Comparison of ENCODE assay signal across 8 cellular contexts in the genomic region with DNA sequence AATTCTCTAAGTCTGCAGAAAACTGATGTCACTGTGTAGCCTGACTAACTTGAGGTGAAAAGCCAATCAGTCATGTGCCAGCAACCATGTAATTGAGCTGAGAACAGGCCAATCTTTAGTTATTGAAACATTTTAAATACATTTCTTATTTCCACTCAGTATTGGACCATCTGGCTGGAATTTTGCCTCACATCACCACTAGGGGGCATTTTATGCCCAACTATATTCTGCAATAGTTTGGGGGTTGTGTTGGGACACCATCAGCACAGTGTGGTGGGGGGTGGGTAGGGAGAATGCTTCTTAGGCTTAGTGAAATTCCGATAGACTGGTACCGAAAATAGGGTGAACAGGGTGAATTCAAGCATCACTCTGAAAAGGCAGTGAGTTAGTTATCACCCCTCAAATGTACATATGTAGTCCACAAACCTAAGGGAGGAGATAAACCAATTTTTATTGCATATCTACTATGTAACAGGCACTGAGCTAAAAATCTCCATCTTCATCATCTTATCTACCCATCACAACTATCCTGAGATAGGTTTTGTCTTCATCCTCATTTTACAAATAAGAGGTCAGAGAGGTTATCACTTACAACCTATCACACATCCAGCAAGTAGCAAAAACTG. TPM values are rescaled to one million over a fixed set of nuclear protein-coding genes. Genes with fewer than 3 reads are reported as not detected.
DNase-seq lines count a peak whose midpoint lies in the region; ATAC-seq and TF ChIP-seq lines count a peak whose summit lies in the region.

No MANE protein-coding gene starts in this region.

- no peak overlapping the region for H3K9ac ChIP-seq in mesenchymal stem cell (ENCODE audit: low read length)

- H3K23ac ChIP-seq in mesenchymal stem cell (ENCODE audit: low read length in 2 of 2), result no peak overlapping the region

- H3K4me3 ChIP-seq in astrocyte of the cerebellum (ENCODE audit: low read depth, low read length) (no peak overlapping the region), mesenchymal stem cell (ENCODE audit: insufficient read depth in 1 of 2, low read depth in 1 of 2, low read length in 2 of 2) (no peak overlapping the region)

- no peak overlapping the region for H3K18ac ChIP-seq in mesenchymal stem cell (ENCODE audit: low read depth in 1 of 2, low read length in 2 of 2)

- 73% methylated on average over 2 of the region's 2 CpGs for WGBS in mesenchymal stem cell

- H2BK15ac ChIP-seq in mesenchymal stem cell (ENCODE audit: low read depth, poor library complexity, severe bottlenecking), result no peak overlapping the region

- H3K4ac ChIP-seq in mesenchymal stem cell (ENCODE audit: low read depth in 1 of 2, low read length in 2 of 2), result no peak overlapping the region

- DNase-seq in NCI-H146 (lab: John Stamatoyannopoulos, UW) (peak; percentile 1), NCI-H146 treated with DMSO at 0.1 percent for 48 hours (lab: John Stamatoyannopoulos, UW; ENCODE audit: unreplicated experiment) (no peak), KBM-7 (peak; percentile 21), astrocyte of the cerebellum (ENCODE audit: low read depth) (no peak), mesenchymal stem cell (peak; percentile 9), NCI-H774 (lab: John Stamatoyannopoulos, UW) (no peak)
- no peak for DNase-seq in activated CD8-positive, alpha-beta memory T cell treated with anti-CD3 and anti-CD28 coated beads for 24 hours

- H2BK120ac ChIP-seq in mesenchymal stem cell (ENCODE audit: low read depth, low read length), result no peak overlapping the region

- no peak overlapping the region for H4K91ac ChIP-seq in mesenchymal stem cell (ENCODE audit: low read length)

- H2AFZ ChIP-seq in mesenchymal stem cell (ENCODE audit: low read depth, low read length), result no peak overlapping the region

- H3K27ac ChIP-seq in mesenchymal stem cell (ENCODE audit: low read length, poor library complexity, severe bottlenecking), result no peak overlapping the region

- no peak overlapping the region for H2BK5ac ChIP-seq in mesenchymal stem cell (ENCODE audit: low read depth, low read length, poor library complexity, severe bottlenecking)

- H3K4me1 ChIP-seq in mesenchymal stem cell (ENCODE audit: control insufficient read depth, insufficient read depth, low read depth, low read length), result no peaks in the 10 kb centered on the region

- H3K9me3 ChIP-seq in mesenchymal stem cell (ENCODE audit: control insufficient read depth, low read length), result no peaks in the 10 kb centered on the region

- H3K36me3 ChIP-seq in mesenchymal stem cell (ENCODE audit: control insufficient read depth in 1 of 2, insufficient read depth in 2 of 2, low read depth in 1 of 2, low read length in 2 of 2), result no peaks in the 10 kb centered on the region

- no peak overlapping the region for H3K4me2 ChIP-seq in mesenchymal stem cell (ENCODE audit: low read length, poor library complexity, severe bottlenecking)

- no peak overlapping the region for H2AK5ac ChIP-seq in mesenchymal stem cell (ENCODE audit: low read length, severe bottlenecking)

- TF ChIP-seq CTCF in astrocyte of the cerebellum (IDR thresholded peaks at IDR 0.05; ENCODE audit: low read depth, low read length, missing control alignments), result peak; percentile 67

- peaks cover 0 to 4% of the 10 kb centered on the region in 2 experiments for H3K27me3 ChIP-seq in mesenchymal stem cell (ENCODE audit: control insufficient read depth in 1 of 2, insufficient read depth in 1 of 2, low read length in 2 of 2)

- H4K8ac ChIP-seq in mesenchymal stem cell (ENCODE audit: low read length), result no peak overlapping the region

- H2BK12ac ChIP-seq in mesenchymal stem cell (ENCODE audit: low read length in 2 of 2), result no peak overlapping the region

- in situ Hi-C loops in KBM-7 (cut with MboI; ENCODE audit: low pct_unique_long_range_greater_than_20kb, low sequenced_read_pairs) (no loop called here), astrocyte of the cerebellum (cut with HindIII; ENCODE audit: low sequenced_read_pairs) (no loop called here)

- no peak overlapping the region for H3K14ac ChIP-seq in mesenchymal stem cell (ENCODE audit: low read length in 2 of 2)

- H3K79me1 ChIP-seq in mesenchymal stem cell (replicated peaks; ENCODE audit: low read length, poor library complexity, severe bottlenecking), result no peaks in the 10 kb centered on the region

- ATAC-seq in GM21381 (IDR thresholded peaks at IDR 0.05; ENCODE audit: unreplicated experiment), result peak; percentile 76

RNA-seq across cellular contexts. Expression of gene NPSR1, which starts 17.8 kb away (rescaled TPM):
- not detected for polyA plus RNA-seq in mesenchymal stem cell (2013, experiment 1 of 2)
- not detected for polyA plus RNA-seq in mesenchymal stem cell (2013, experiment 2 of 2)

Comparison
In these comparisons a context has a peak if more than half of its experiments do, and no peak if none do; other contexts are left out.
1. DNase-seq: peak in NCI-H146 (single experiment), KBM-7 (single experiment) and mesenchymal stem cell (single experiment); none in NCI-H146 treated with DMSO at 0.1 percent for 48 hours (single experiment), astrocyte of the cerebellum (single experiment), NCI-H774 (single experiment) and activated CD8-positive, alpha-beta memory T cell treated with anti-CD3 and anti-CD28 coated beads for 24 hours (single experiment).